In genomic region chr3:107235923-107236315, GRCh38 we compare ENCODE assay signal across 8 cellular contexts.
A peak's percentile ranks its signal among the peaks of the same experiment; 100 is the strongest.
DNase-seq lines count a peak whose midpoint lies in the region; ATAC-seq, FAIRE-seq and TF ChIP-seq lines count a peak whose summit lies in the region.

No MANE protein-coding gene starts in this region.

- peaks cover 4% of the 10 kb centered on the region for H3K79me2 ChIP-seq in keratinocyte (ENCODE audit: control insufficient read depth, insufficient read depth, low read length)

- peaks cover 16% of the 10 kb centered on the region for H3K4me1 ChIP-seq in keratinocyte (ENCODE audit: control insufficient read depth, extremely low read depth, insufficient read depth, low read length)

- peak; percentile 73 for ATAC-seq in HG02870 (IDR thresholded peaks at IDR 0.05; ENCODE audit: unreplicated experiment)

- no peaks in the 10 kb centered on the region for H3K9me1 ChIP-seq in keratinocyte (ENCODE audit: control insufficient read depth, extremely low read depth, insufficient read depth, low read length)

- H3K9ac ChIP-seq in keratinocyte (ENCODE audit: control insufficient read depth, extremely low read depth, insufficient read depth, low read length), result peak overlapping the region; percentile 43

- no peaks in the 10 kb centered on the region for H3K27me3 ChIP-seq in keratinocyte (ENCODE audit: control insufficient read depth, extremely low read depth, insufficient read depth, low read length)

- peak overlapping the region; percentile 1 to 57 (median 56) for H3K4me3 ChIP-seq in keratinocyte (ENCODE audit: control insufficient read depth in 2 of 3, extremely low read depth in 1 of 3, insufficient read depth in 2 of 3, low read depth in 1 of 3, low read length in 3 of 3)

- FAIRE-seq in GM12891 (lab: Jason Lieb, UNC), result peak; percentile 79
- FAIRE-seq in keratinocyte (lab: Jason Lieb, UNC), result peak; percentile 97

- H2AFZ ChIP-seq in keratinocyte (ENCODE audit: control insufficient read depth, low read length), result peak overlapping the region; percentile 64

- dilution Hi-C loops in keratinocyte (cut with MboI; ENCODE audit: extremely low pct_ligation_motif_present, low sequenced_read_pairs), result no loop called here

- in situ Hi-C loops in ACHN (cut with HindIII; ENCODE audit: low pct_ligation_motif_present, low pct_unique_long_range_greater_than_20kb, low sequenced_read_pairs), result no loop called here

- no peaks in the 10 kb centered on the region for H4K20me1 ChIP-seq in keratinocyte (ENCODE audit: control insufficient read depth, extremely low read depth, insufficient read depth, low read length)

- no peaks in the 10 kb centered on the region for H3K36me3 ChIP-seq in keratinocyte (ENCODE audit: control insufficient read depth in 2 of 2, extremely low read depth in 1 of 2, insufficient read depth in 2 of 2, low read length in 2 of 2)

- peak; percentile 51 to 77 (median 70) for TF ChIP-seq CTCF in keratinocyte (optimal IDR thresholded peaks at IDR 0.05 in 1 of 3, IDR thresholded peaks at IDR 0.05 in 1 of 3, conservative IDR thresholded peaks at IDR 0.05 in 1 of 3; ENCODE audit: extremely low read depth in 1 of 3, insufficient read depth in 2 of 3, low read length in 3 of 3)

- H3K4me2 ChIP-seq in keratinocyte (ENCODE audit: control insufficient read depth, extremely low read depth, insufficient read depth, low read depth, low read length), result peak overlapping the region; percentile 81

- H3K27ac ChIP-seq in keratinocyte (ENCODE audit: control insufficient read depth, insufficient read depth, low read length), result peak overlapping the region; percentile 43

- H3K9me3 ChIP-seq in keratinocyte (ENCODE audit: control insufficient read depth, low read depth, low read length), result no peaks in the 10 kb centered on the region

- peak; percentile 72 for DNase-seq in ACHN
- DNase-seq in GM12891 (ENCODE audit: insufficient read length, low spot score), result peak; percentile 25
- peak; percentile 89 for DNase-seq in NCI-H1694 (lab: John Stamatoyannopoulos, UW)
- DNase-seq in T-helper 1 cell, result peak in 4 of 5 donors; percentile 7 to 65 (median 40)
- peak; percentile 94 for DNase-seq in cerebellar cortex (ENCODE audit: low spot score)
- DNase-seq in keratinocyte (ENCODE audit: low read depth, low spot score), result peak; percentile 68
- peak; percentile 65 for DNase-seq in smooth muscle cell of the brain vasculature (ENCODE audit: low read depth, low spot score)

- TF ChIP-seq POLR2A in GM12891 (IDR thresholded peaks at IDR 0.05; ENCODE audit: low read depth, low read length), result no peak

TF ChIP-seq in GM12891, 5 proteins besides CTCF, POLR2A, EP300 and RAD21:
- TF ChIP-seq POU2F2 (IDR thresholded peaks at IDR 0.05; ENCODE audit: low read depth, low read length), result no peak
- TF ChIP-seq SPI1 (IDR thresholded peaks at IDR 0.05; ENCODE audit: low read depth, low read length), result no peak
- no peak for TF ChIP-seq PAX5 (IDR thresholded peaks at IDR 0.05; ENCODE audit: insufficient read depth, low read length, severe bottlenecking)
- no peak for TF ChIP-seq TAF1 (IDR thresholded peaks at IDR 0.05; ENCODE audit: low read depth, low read length)
- no peak for TF ChIP-seq POLR2AphosphoS5 (IDR thresholded peaks at IDR 0.05; ENCODE audit: low read depth, low read length)

Comparison
In these comparisons a context has a peak if more than half of its experiments do, and no peak if none do; other contexts are left out.
1. Peak in every context shown above with its lines: DNase-seq, ATAC-seq, H3K4me3 ChIP-seq and H3K27ac ChIP-seq.
2. DNase-seq: peak in every context shown above with its lines; median percentile 94 in cerebellar cortex; 89 in NCI-H1694; 72 in ACHN; 68 in keratinocyte; 65 in smooth muscle cell of the brain vasculature; 40 in T-helper 1 cell; 25 in GM12891.